ENCODE assay signal across 1 cellular context in the genomic region with DNA sequence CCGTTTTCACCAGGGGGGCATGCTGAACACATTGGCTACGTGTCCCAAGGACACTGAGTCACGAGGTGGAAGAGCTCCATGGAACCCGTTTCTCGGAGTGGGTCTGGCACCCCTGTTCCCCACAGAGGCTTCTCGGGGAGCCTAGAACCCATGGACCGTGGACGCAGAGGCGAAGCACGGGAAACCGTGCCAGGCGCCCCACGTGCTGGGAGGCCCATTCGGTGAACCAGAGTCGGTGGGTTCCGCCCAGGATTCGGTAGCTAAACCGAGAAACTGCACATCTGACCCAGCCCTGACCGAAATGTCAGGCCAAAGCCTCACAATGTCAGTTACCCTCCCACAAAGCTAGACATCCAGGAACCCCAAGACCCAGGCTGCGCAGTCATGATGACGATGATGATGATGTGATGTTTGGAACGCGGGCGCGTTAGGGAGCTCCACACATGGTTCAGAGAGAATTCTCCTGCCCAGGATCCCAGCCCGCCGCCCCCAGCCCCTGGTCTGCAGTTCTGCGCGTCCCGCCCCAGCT.
TF ChIP-seq lines count a peak whose summit lies in the region.

No MANE protein-coding gene starts in this region.

TF ChIP-seq in HepG2, 621 proteins besides CTCF, POLR2A, EP300 and RAD21 (continued from another document and continues in another):
- TF ChIP-seq, protein P1, sequence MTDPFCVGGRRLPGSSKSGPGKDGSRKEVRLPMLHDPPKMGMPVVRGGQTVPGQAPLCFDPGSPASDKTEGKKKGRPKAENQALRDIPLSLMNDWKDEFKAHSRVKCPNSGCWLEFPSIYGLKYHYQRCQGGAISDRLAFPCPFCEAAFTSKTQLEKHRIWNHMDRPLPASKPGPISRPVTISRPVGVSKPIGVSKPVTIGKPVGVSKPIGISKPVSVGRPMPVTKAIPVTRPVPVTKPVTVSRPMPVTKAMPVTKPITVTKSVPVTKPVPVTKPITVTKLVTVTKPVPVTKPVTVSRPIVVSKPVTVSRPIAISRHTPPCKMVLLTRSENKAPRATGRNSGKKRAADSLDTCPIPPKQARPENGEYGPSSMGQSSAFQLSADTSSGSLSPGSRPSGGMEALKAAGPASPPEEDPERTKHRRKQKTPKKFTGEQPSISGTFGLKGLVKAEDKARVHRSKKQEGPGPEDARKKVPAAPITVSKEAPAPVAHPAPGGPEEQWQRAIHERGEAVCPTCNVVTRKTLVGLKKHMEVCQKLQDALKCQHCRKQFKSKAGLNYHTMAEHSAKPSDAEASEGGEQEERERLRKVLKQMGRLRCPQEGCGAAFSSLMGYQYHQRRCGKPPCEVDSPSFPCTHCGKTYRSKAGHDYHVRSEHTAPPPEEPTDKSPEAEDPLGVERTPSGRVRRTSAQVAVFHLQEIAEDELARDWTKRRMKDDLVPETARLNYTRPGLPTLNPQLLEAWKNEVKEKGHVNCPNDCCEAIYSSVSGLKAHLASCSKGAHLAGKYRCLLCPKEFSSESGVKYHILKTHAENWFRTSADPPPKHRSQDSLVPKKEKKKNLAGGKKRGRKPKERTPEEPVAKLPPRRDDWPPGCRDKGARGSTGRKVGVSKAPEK (CRISPR knock-in tag; IDR thresholded peaks at IDR 0.05; ENCODE audit: borderline replicate concordance): peak; percentile 24; the same call in 1 of the 2 replicates
- 0 out of 2 replicates have a peak, but pooled peaks have one; percentile 34 for TF ChIP-seq ZNF160 (CRISPR knock-in tag; IDR thresholded peaks at IDR 0.05)
- TF ChIP-seq, protein P2, sequence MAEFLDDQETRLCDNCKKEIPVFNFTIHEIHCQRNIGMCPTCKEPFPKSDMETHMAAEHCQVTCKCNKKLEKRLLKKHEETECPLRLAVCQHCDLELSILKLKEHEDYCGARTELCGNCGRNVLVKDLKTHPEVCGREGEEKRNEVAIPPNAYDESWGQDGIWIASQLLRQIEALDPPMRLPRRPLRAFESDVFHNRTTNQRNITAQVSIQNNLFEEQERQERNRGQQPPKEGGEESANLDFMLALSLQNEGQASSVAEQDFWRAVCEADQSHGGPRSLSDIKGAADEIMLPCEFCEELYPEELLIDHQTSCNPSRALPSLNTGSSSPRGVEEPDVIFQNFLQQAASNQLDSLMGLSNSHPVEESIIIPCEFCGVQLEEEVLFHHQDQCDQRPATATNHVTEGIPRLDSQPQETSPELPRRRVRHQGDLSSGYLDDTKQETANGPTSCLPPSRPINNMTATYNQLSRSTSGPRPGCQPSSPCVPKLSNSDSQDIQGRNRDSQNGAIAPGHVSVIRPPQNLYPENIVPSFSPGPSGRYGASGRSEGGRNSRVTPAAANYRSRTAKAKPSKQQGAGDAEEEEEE (CRISPR knock-in tag; IDR thresholded peaks at IDR 0.05; ENCODE audit: borderline replicate concordance): no peak
- no peak for TF ChIP-seq ZFP82 (CRISPR knock-in tag; IDR thresholded peaks at IDR 0.05; ENCODE audit: borderline replicate concordance)
- TF ChIP-seq ZFY (CRISPR knock-in tag; IDR thresholded peaks at IDR 0.05): peak; percentile 47
- TF ChIP-seq, protein P3, sequence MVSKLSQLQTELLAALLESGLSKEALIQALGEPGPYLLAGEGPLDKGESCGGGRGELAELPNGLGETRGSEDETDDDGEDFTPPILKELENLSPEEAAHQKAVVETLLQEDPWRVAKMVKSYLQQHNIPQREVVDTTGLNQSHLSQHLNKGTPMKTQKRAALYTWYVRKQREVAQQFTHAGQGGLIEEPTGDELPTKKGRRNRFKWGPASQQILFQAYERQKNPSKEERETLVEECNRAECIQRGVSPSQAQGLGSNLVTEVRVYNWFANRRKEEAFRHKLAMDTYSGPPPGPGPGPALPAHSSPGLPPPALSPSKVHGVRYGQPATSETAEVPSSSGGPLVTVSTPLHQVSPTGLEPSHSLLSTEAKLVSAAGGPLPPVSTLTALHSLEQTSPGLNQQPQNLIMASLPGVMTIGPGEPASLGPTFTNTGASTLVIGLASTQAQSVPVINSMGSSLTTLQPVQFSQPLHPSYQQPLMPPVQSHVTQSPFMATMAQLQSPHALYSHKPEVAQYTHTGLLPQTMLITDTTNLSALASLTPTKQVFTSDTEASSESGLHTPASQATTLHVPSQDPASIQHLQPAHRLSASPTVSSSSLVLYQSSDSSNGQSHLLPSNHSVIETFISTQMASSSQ (IDR thresholded peaks at IDR 0.05; ENCODE audit: low read depth): no peak
- TF ChIP-seq, protein P3 (CRISPR knock-in tag; IDR thresholded peaks at IDR 0.05; ENCODE audit: borderline replicate concordance): no peak
- TF ChIP-seq, protein P4, sequence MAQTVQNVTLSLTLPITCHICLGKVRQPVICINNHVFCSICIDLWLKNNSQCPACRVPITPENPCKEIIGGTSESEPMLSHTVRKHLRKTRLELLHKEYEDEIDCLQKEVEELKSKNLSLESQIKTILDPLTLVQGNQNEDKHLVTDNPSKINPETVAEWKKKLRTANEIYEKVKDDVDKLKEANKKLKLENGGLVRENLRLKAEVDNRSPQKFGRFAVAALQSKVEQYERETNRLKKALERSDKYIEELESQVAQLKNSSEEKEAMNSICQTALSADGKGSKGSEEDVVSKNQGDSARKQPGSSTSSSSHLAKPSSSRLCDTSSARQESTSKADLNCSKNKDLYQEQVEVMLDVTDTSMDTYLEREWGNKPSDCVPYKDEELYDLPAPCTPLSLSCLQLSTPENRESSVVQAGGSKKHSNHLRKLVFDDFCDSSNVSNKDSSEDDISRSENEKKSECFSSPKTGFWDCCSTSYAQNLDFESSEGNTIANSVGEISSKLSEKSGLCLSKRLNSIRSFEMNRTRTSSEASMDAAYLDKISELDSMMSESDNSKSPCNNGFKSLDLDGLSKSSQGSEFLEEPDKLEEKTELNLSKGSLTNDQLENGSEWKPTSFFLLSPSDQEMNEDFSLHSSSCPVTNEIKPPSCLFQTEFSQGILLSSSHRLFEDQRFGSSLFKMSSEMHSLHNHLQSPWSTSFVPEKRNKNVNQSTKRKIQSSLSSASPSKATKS (CRISPR knock-in tag; IDR thresholded peaks at IDR 0.05): no peak
- no peak for TF ChIP-seq ZNF138 (CRISPR knock-in tag; IDR thresholded peaks at IDR 0.05; ENCODE audit: low read depth)
- TF ChIP-seq, protein P5, sequence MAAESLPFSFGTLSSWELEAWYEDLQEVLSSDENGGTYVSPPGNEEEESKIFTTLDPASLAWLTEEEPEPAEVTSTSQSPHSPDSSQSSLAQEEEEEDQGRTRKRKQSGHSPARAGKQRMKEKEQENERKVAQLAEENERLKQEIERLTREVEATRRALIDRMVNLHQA (CRISPR knock-in tag; IDR thresholded peaks at IDR 0.05): no peak
- no peak for TF ChIP-seq ZNF343 (CRISPR knock-in tag; IDR thresholded peaks at IDR 0.05)
- TF ChIP-seq, protein P6, sequence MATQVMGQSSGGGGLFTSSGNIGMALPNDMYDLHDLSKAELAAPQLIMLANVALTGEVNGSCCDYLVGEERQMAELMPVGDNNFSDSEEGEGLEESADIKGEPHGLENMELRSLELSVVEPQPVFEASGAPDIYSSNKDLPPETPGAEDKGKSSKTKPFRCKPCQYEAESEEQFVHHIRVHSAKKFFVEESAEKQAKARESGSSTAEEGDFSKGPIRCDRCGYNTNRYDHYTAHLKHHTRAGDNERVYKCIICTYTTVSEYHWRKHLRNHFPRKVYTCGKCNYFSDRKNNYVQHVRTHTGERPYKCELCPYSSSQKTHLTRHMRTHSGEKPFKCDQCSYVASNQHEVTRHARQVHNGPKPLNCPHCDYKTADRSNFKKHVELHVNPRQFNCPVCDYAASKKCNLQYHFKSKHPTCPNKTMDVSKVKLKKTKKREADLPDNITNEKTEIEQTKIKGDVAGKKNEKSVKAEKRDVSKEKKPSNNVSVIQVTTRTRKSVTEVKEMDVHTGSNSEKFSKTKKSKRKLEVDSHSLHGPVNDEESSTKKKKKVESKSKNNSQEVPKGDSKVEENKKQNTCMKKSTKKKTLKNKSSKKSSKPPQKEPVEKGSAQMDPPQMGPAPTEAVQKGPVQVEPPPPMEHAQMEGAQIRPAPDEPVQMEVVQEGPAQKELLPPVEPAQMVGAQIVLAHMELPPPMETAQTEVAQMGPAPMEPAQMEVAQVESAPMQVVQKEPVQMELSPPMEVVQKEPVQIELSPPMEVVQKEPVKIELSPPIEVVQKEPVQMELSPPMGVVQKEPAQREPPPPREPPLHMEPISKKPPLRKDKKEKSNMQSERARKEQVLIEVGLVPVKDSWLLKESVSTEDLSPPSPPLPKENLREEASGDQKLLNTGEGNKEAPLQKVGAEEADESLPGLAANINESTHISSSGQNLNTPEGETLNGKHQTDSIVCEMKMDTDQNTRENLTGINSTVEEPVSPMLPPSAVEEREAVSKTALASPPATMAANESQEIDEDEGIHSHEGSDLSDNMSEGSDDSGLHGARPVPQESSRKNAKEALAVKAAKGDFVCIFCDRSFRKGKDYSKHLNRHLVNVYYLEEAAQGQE (IDR thresholded peaks at IDR 0.05; ENCODE audit: borderline replicate concordance in 1 of 2, low read depth in 1 of 2, low read length in 2 of 2): no peak
- no peak for TF ChIP-seq HOXD1 (CRISPR knock-in tag; IDR thresholded peaks at IDR 0.05)
- TF ChIP-seq, protein P7, sequence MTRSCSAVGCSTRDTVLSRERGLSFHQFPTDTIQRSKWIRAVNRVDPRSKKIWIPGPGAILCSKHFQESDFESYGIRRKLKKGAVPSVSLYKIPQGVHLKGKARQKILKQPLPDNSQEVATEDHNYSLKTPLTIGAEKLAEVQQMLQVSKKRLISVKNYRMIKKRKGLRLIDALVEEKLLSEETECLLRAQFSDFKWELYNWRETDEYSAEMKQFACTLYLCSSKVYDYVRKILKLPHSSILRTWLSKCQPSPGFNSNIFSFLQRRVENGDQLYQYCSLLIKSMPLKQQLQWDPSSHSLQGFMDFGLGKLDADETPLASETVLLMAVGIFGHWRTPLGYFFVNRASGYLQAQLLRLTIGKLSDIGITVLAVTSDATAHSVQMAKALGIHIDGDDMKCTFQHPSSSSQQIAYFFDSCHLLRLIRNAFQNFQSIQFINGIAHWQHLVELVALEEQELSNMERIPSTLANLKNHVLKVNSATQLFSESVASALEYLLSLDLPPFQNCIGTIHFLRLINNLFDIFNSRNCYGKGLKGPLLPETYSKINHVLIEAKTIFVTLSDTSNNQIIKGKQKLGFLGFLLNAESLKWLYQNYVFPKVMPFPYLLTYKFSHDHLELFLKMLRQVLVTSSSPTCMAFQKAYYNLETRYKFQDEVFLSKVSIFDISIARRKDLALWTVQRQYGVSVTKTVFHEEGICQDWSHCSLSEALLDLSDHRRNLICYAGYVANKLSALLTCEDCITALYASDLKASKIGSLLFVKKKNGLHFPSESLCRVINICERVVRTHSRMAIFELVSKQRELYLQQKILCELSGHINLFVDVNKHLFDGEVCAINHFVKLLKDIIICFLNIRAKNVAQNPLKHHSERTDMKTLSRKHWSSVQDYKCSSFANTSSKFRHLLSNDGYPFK (CRISPR knock-in tag; IDR thresholded peaks at IDR 0.05; ENCODE audit: borderline replicate concordance): no peak
- TF ChIP-seq PHF20 (CRISPR knock-in tag; IDR thresholded peaks at IDR 0.05): peak; percentile 51; the same call in 1 of the 2 replicates
- no peak; the same call in 1 of the 2 replicates for TF ChIP-seq ZNF776 (CRISPR knock-in tag; IDR thresholded peaks at IDR 0.05)
- TF ChIP-seq ZNF572 (CRISPR knock-in tag; IDR thresholded peaks at IDR 0.05): no peak
- TF ChIP-seq, protein P8, sequence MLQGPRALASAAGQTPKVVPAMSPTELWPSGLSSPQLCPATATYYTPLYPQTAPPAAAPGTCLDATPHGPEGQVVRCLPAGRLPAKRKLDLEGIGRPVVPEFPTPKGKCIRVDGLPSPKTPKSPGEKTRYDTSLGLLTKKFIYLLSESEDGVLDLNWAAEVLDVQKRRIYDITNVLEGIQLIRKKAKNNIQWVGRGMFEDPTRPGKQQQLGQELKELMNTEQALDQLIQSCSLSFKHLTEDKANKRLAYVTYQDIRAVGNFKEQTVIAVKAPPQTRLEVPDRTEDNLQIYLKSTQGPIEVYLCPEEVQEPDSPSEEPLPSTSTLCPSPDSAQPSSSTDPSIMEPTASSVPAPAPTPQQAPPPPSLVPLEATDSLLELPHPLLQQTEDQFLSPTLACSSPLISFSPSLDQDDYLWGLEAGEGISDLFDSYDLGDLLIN (CRISPR knock-in tag; IDR thresholded peaks at IDR 0.05; ENCODE audit: borderline replicate concordance): no peak
- TF ChIP-seq CHD2 (IDR thresholded peaks at IDR 0.05; ENCODE audit: low read depth, low read length): no peak
- TF ChIP-seq ZNF337 (CRISPR knock-in tag; IDR thresholded peaks at IDR 0.05; ENCODE audit: borderline replicate concordance, low read depth): no peak
- TF ChIP-seq, protein P9, sequence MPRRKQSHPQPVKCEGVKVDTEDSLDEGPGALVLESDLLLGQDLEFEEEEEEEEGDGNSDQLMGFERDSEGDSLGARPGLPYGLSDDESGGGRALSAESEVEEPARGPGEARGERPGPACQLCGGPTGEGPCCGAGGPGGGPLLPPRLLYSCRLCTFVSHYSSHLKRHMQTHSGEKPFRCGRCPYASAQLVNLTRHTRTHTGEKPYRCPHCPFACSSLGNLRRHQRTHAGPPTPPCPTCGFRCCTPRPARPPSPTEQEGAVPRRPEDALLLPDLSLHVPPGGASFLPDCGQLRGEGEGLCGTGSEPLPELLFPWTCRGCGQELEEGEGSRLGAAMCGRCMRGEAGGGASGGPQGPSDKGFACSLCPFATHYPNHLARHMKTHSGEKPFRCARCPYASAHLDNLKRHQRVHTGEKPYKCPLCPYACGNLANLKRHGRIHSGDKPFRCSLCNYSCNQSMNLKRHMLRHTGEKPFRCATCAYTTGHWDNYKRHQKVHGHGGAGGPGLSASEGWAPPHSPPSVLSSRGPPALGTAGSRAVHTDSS (CRISPR knock-in tag; conservative IDR thresholded peaks at IDR 0.05): no peak
- TF ChIP-seq ZNF570 (CRISPR knock-in tag; IDR thresholded peaks at IDR 0.05; ENCODE audit: borderline replicate concordance): no peak
- TF ChIP-seq, protein P10, sequence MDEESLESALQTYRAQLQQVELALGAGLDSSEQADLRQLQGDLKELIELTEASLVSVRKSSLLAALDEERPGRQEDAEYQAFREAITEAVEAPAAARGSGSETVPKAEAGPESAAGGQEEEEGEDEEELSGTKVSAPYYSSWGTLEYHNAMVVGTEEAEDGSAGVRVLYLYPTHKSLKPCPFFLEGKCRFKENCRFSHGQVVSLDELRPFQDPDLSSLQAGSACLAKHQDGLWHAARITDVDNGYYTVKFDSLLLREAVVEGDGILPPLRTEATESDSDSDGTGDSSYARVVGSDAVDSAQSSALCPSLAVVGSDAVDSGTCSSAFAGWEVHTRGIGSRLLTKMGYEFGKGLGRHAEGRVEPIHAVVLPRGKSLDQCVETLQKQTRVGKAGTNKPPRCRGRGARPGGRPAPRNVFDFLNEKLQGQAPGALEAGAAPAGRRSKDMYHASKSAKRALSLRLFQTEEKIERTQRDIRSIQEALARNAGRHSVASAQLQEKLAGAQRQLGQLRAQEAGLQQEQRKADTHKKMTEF (CRISPR knock-in tag; IDR thresholded peaks at IDR 0.05): no peak
- TF ChIP-seq TEAD2 (CRISPR knock-in tag; IDR thresholded peaks at IDR 0.05): no peak
